In the genomic region with DNA sequence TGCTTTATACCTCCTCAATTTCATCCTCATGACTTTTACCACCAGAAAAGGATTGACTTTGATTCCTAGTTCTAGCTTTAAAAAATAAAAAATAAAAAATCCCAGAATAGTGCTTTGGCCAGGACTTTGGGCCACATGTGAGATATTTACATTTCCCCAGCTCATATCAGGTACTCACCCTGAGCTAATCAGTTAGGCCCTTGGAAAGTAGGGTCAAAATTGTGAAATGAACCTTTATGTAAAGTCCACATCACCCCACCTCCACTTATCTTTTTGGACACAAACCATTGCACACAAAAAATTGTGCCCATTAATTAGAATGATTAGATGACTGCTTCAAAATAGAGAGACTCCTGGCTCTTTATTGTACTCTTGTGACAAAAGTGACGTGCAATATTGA, we compare ENCODE assay signal across 28 cellular contexts.
"Had no signal": no experiment of that assay in that cellular context is flagged by ENCODE, and none has a peak within 500 bp of the region (broad histone marks: within the 10 kb centered on the region; RNA-seq: fewer than 3 reads in every experiment).

No MANE protein-coding gene starts in this region.

- DNase-seq: activated CD4-positive, alpha-beta T cell treated with anti-CD3 and anti-CD28 coated beads for 36 hours; activated CD4-positive, alpha-beta T cell treated with anti-CD3 and anti-CD28 coated beads, Interleukin-2, amount 50 U/mL, for 4 hours; activated CD4-positive, CD25-positive, alpha-beta regulatory T cell; activated CD8-positive, alpha-beta memory T cell treated with anti-CD3 and anti-CD28 coated beads, Interleukin-2, amount 50 U/mL, for 4 hours; activated gamma-delta T cell treated with Interleukin-2 at 50 U/mL for 16 hours; activated naive CD4-positive, alpha-beta T cell treated with anti-CD3 and anti-CD28 coated beads, Interleukin-2, amount 50 U/mL, for 16 hours; activated T-cell treated with anti-CD3 and anti-CD28 coated beads, Interleukin-2, amount 50 U/mL, for 24 hours; amniotic stem cell; central memory CD4-positive, alpha-beta T cell; head of caudate nucleus; hypothalamus; immature natural killer cell; kidney; left colon; lower lobe of right lung; mesenchymal stem cell; retina; sigmoid colon; small intestine; stimulated activated CD4-positive, alpha-beta T cell treated with anti-CD3 and anti-CD28 coated beads, Interleukin-4, amount 100 ng/mL, for 4 hours; stimulated activated CD8-positive, alpha-beta memory T cell treated with anti-CD3 and anti-CD28 coated beads, Interleukin-4, amount 100 ng/mL, for 48 hours; stimulated activated naive B cell treated with anti-CD40 and anti-IgM and Interleukin-4, amounts not matched to agents 10 μg/mL and 1 μg/mL and 100 μg/mL, for 72 hours; tibial artery had no signal

- H3K4me1 ChIP-seq: lower lobe of right lung, prostate gland, suprapubic skin, tibial artery had no signal

- H3K9me3 Mint-ChIP-seq: activated T-helper 17 cell treated with anti-CD3 and anti-CD28 coated beads, Interleukin-2, amount 50 U/mL, for 72 hours had no signal

- H3K27ac ChIP-seq: lower lobe of right lung, neutrophil, sigmoid colon, suprapubic skin, tibial artery had no signal

- H3K27me3 ChIP-seq: neutrophil, sigmoid colon, suprapubic skin, tibial artery had no signal

- H3K27ac Mint-ChIP-seq: activated CD4-positive, alpha-beta T cell treated with anti-CD3 and anti-CD28 coated beads for 36 hours; activated T-helper 17 cell treated with anti-CD3 and anti-CD28 coated beads, Interleukin-2, amount 50 U/mL, for 72 hours; nephron; stimulated activated naive B cell treated with anti-CD40 and anti-IgM and Interleukin-4, amounts not matched to agents 10 μg/mL and 1 μg/mL and 100 μg/mL, for 72 hours had no signal

- H3K4me3 ChIP-seq: lower lobe of right lung, prostate gland, sigmoid colon, suprapubic skin, tibial artery had no signal

- H3K27me3 Mint-ChIP-seq: activated CD4-positive, alpha-beta T cell treated with anti-CD3 and anti-CD28 coated beads for 36 hours; activated T-cell treated with anti-CD3 and anti-CD28 coated beads, Interleukin-2, amount 50 U/mL, for 24 hours; activated T-helper 17 cell treated with anti-CD3 and anti-CD28 coated beads, Interleukin-2, amount 50 U/mL, for 72 hours; stimulated activated naive B cell treated with anti-CD40 and anti-IgM and Interleukin-4, amounts not matched to agents 10 μg/mL and 1 μg/mL and 100 μg/mL, for 72 hours had no signal

- H3K4me1 Mint-ChIP-seq: nephron had no signal

- H3K36me3 ChIP-seq: prostate gland had no signal

- H3K9me3 ChIP-seq: lower lobe of right lung, neutrophil, prostate gland, sigmoid colon, suprapubic skin, tibial artery had no signal

- ATAC-seq: activated CD4-positive, alpha-beta T cell treated with anti-CD3 and anti-CD28 coated beads for 36 hours; activated T-helper 17 cell treated with anti-CD3 and anti-CD28 coated beads, Interleukin-2, amount 50 U/mL, for 72 hours; left colon; stimulated activated naive B cell treated with anti-CD40 and anti-IgM and Interleukin-4, amounts not matched to agents 10 μg/mL and 1 μg/mL and 100 μg/mL, for 72 hours had no signal

- H3K4me3 Mint-ChIP-seq: activated CD4-positive, alpha-beta T cell treated with anti-CD3 and anti-CD28 coated beads for 36 hours; activated T-cell treated with anti-CD3 and anti-CD28 coated beads, Interleukin-2, amount 50 U/mL, for 24 hours; activated T-helper 17 cell treated with anti-CD3 and anti-CD28 coated beads, Interleukin-2, amount 50 U/mL, for 72 hours; immature natural killer cell; nephron; stimulated activated naive B cell treated with anti-CD40 and anti-IgM and Interleukin-4, amounts not matched to agents 10 μg/mL and 1 μg/mL and 100 μg/mL, for 72 hours had no signal
